ENCODE assay signal across 1 cellular context in the genomic region with DNA sequence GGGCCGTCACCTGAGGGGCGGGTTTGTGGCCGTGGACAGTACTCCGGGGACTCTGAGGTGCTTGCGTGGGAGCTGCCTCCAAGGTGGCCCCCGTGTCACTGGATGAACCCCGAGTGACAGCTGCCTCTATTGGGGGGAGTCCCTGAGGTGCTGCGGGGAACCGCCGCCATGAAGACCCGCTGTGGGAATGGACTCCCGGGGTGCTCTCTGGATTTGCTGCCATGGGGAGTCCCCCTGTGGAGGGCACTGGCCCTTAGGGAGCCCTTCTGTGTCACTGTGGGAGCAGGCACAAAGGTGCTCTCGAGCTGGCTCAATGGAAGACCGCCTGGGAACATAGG.
TF ChIP-seq lines count a peak whose summit lies in the region.

No MANE protein-coding gene starts in this region.

TF ChIP-seq in WTC11, 78 proteins besides CTCF, POLR2A, EP300 and RAD21 (continued from another document):
- TF ChIP-seq, protein P1, sequence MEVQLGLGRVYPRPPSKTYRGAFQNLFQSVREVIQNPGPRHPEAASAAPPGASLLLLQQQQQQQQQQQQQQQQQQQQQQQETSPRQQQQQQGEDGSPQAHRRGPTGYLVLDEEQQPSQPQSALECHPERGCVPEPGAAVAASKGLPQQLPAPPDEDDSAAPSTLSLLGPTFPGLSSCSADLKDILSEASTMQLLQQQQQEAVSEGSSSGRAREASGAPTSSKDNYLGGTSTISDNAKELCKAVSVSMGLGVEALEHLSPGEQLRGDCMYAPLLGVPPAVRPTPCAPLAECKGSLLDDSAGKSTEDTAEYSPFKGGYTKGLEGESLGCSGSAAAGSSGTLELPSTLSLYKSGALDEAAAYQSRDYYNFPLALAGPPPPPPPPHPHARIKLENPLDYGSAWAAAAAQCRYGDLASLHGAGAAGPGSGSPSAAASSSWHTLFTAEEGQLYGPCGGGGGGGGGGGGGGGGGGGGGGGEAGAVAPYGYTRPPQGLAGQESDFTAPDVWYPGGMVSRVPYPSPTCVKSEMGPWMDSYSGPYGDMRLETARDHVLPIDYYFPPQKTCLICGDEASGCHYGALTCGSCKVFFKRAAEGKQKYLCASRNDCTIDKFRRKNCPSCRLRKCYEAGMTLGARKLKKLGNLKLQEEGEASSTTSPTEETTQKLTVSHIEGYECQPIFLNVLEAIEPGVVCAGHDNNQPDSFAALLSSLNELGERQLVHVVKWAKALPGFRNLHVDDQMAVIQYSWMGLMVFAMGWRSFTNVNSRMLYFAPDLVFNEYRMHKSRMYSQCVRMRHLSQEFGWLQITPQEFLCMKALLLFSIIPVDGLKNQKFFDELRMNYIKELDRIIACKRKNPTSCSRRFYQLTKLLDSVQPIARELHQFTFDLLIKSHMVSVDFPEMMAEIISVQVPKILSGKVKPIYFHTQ (CRISPR knock-in tag; IDR thresholded peaks at IDR 0.05), result no peak
- TF ChIP-seq ZNF671 (CRISPR knock-in tag; IDR thresholded peaks at IDR 0.05) (no peak), EMX1 (CRISPR knock-in tag; IDR thresholded peaks at IDR 0.05) (no peak), ATF1 (CRISPR knock-in tag; IDR thresholded peaks at IDR 0.05) (no peak), TP53 (CRISPR knock-in tag; IDR thresholded peaks at IDR 0.05) (no peak), ZNF396 (CRISPR knock-in tag; IDR thresholded peaks at IDR 0.05; ENCODE audit: borderline replicate concordance) (no peak), GABPB1 (CRISPR knock-in tag; IDR thresholded peaks at IDR 0.05) (no peak), ZNF121 (CRISPR knock-in tag; IDR thresholded peaks at IDR 0.05) (no peak), NFATC4 (CRISPR knock-in tag; IDR thresholded peaks at IDR 0.05) (no peak)
- TF ChIP-seq, protein P2, sequence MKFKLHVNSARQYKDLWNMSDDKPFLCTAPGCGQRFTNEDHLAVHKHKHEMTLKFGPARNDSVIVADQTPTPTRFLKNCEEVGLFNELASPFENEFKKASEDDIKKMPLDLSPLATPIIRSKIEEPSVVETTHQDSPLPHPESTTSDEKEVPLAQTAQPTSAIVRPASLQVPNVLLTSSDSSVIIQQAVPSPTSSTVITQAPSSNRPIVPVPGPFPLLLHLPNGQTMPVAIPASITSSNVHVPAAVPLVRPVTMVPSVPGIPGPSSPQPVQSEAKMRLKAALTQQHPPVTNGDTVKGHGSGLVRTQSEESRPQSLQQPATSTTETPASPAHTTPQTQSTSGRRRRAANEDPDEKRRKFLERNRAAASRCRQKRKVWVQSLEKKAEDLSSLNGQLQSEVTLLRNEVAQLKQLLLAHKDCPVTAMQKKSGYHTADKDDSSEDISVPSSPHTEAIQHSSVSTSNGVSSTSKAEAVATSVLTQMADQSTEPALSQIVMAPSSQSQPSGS (CRISPR knock-in tag; IDR thresholded peaks at IDR 0.05; ENCODE audit: borderline replicate concordance, low read depth), result no peak
- TF ChIP-seq, protein P3, sequence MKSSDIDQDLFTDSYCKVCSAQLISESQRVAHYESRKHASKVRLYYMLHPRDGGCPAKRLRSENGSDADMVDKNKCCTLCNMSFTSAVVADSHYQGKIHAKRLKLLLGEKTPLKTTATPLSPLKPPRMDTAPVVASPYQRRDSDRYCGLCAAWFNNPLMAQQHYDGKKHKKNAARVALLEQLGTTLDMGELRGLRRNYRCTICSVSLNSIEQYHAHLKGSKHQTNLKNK (CRISPR knock-in tag; IDR thresholded peaks at IDR 0.05), result no peak
- TF ChIP-seq, protein P4, sequence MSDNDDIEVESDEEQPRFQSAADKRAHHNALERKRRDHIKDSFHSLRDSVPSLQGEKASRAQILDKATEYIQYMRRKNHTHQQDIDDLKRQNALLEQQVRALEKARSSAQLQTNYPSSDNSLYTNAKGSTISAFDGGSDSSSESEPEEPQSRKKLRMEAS (CRISPR knock-in tag; IDR thresholded peaks at IDR 0.05), result no peak
